In genomic region chr3:89300976-89301375, GRCh38 we compare ENCODE assay signal across 17 cellular contexts.
DNase-seq lines count a peak whose midpoint lies in the region; ATAC-seq and TF ChIP-seq lines count a peak whose summit lies in the region.
"Had no signal": no experiment of that assay in that cellular context is flagged by ENCODE, and none has a peak within 500 bp of the region (broad histone marks: within the 10 kb centered on the region; RNA-seq: fewer than 3 reads in every experiment).

No MANE protein-coding gene starts in this region.

- no peaks in the 10 kb centered on the region for H3K4me1 ChIP-seq in ascending aorta
- H3K4me1 ChIP-seq: A549, BE2C, SJSA1 had no signal

- DNase-seq in AG10803 (ENCODE audit: low read depth) (peak; percentile 8), HCEC 1CT (peak; percentile 58), SK-N-MC (ENCODE audit: low read depth, low spot score) (peak; percentile 42), hepatic stellate cell (ENCODE audit: low spot score) (peak; percentile 2), ascending aorta (ENCODE audit: low spot score in 2 of 2) (no peak), ACHN (no peak)
- no peak for DNase-seq in activated CD4-positive, CD25-positive, alpha-beta regulatory T cell (lab: John Stamatoyannopoulos, UW)
- DNase-seq: BE2C, DMS53, H7, NCI-H1092, NCI-H226, NCI-H526 treated with DMSO at 0.1 percent for 48 hours had no signal

- H3K36me3 ChIP-seq in SK-N-MC (ENCODE audit: insufficient read depth, low read length) (no peaks in the 10 kb centered on the region), ascending aorta (no peaks in the 10 kb centered on the region)
- H3K36me3 ChIP-seq: BE2C, SJSA1 had no signal

- in situ Hi-C loops in ACHN (cut with HindIII; ENCODE audit: low pct_ligation_motif_present, low pct_unique_long_range_greater_than_20kb, low sequenced_read_pairs) = no loop called here

- ATAC-seq in HG03432 (IDR thresholded peaks at IDR 0.05; ENCODE audit: unreplicated experiment) = no peak
- ATAC-seq: A549, K562 had no signal

- H3K9me3 ChIP-seq in SK-N-MC (ENCODE audit: low read depth, low read length) = no peaks in the 10 kb centered on the region
- no peaks in the 10 kb centered on the region for H3K9me3 ChIP-seq in ascending aorta
- H3K9me3 ChIP-seq: A549, BE2C, SJSA1 had no signal

- no peaks in the 10 kb centered on the region for H3K27me3 ChIP-seq in ascending aorta
- H3K27me3 ChIP-seq: BE2C, SJSA1 had no signal

- intact Hi-C loops in ascending aorta (cut with DNase I) = no loop called here

- H3K27ac ChIP-seq in SK-N-MC (peak overlapping the region; percentile 86), ascending aorta (no peak overlapping the region)
- H3K27ac ChIP-seq: A549, SJSA1 had no signal

- H3K4me3 ChIP-seq in AG10803 (ENCODE audit: low read length) (no peak overlapping the region), SK-N-MC (peak overlapping the region; percentile 57), ascending aorta (no peak overlapping the region)
- H3K4me3 ChIP-seq: A549, K562, SJSA1 had no signal

- TF ChIP-seq CTCF in AG10803 (conservative IDR thresholded peaks at IDR 0.05; ENCODE audit: low read length) (no peak), ascending aorta (IDR thresholded peaks at IDR 0.05) (no peak)

- H3K9ac ChIP-seq in SK-N-MC (ENCODE audit: insufficient read length) = peak overlapping the region; percentile 21

Comparison
In these comparisons a context has a peak if more than half of its experiments do, and no peak if none do; other contexts are left out.
1. DNase-seq: peak in AG10803 (single experiment), HCEC 1CT (single experiment), SK-N-MC (single experiment) and hepatic stellate cell (single experiment); none in ascending aorta (0 of 2), activated CD4-positive, CD25-positive, alpha-beta regulatory T cell (0 of 4) and ACHN (single experiment).